10 cellular contexts compared by ENCODE assay signal in genomic region chr15:72197045-72197459, GRCh38. TPM values are rescaled to one million over a fixed set of nuclear protein-coding genes. Genes with fewer than 3 reads are reported as not detected.
DNase-seq lines count a peak whose midpoint lies in the region; ATAC-seq, FAIRE-seq and TF ChIP-seq lines count a peak whose summit lies in the region.
"Had no signal": no experiment of that assay in that cellular context is flagged by ENCODE, and none has a peak within 500 bp of the region (broad histone marks: within the 10 kb centered on the region; RNA-seq: fewer than 3 reads in every experiment).

No MANE protein-coding gene starts in this region.

- FAIRE-seq in HTR-8/SVneo (lab: Jason Lieb, UNC) = peak; percentile 49
- FAIRE-seq: GM19239 had no signal

- DNase-seq in HTR-8/SVneo (ENCODE audit: insufficient read length, low spot score) = no peak
- no peak for DNase-seq in breast epithelium (ENCODE audit: low spot score in 2 of 2)
- DNase-seq in left lung = peak in 1 of 2 donors; percentile 81
- no peak for DNase-seq in activated CD4-positive, CD25-positive, alpha-beta regulatory T cell (lab: John Stamatoyannopoulos, UW)
- DNase-seq in AML-193 (lab: John Stamatoyannopoulos, UW) = no peak
- DNase-seq: foreskin melanocyte had no signal

- H3K9me3 Mint-ChIP-seq in stimulated activated naive CD8-positive, alpha-beta T cell treated with anti-CD3 and anti-CD28 coated beads, Interleukin-15, Interleukin-2, amounts not matched to agents 100 ng/mL and 50 ng/mL, for 24 hours = no peaks in the 10 kb centered on the region

- H3K4me1 Mint-ChIP-seq in stimulated activated naive CD8-positive, alpha-beta T cell treated with anti-CD3 and anti-CD28 coated beads, Interleukin-15, Interleukin-2, amounts not matched to agents 100 ng/mL and 50 ng/mL, for 24 hours (ENCODE audit: low read depth) = peaks cover 12% of the 10 kb centered on the region

- no peaks in the 10 kb centered on the region for H3K27me3 ChIP-seq in breast epithelium
- H3K27me3 ChIP-seq in left lung = peaks cover 0 to 27% of the 10 kb centered on the region in 2 donors

- intact Hi-C loops in breast epithelium (cut with DNase I; ENCODE audit: low total_unique reads) (no loop called here), left lung (cut with DNase I) (no loop called here)

- ATAC-seq in left lung (peak; percentile 6), HG02885 (IDR thresholded peaks at IDR 0.05; ENCODE audit: poor library complexity, unreplicated experiment) (no peak), GM19351 (IDR thresholded peaks at IDR 0.05; ENCODE audit: unreplicated experiment) (no peak)

- TF ChIP-seq CTCF in breast epithelium (IDR thresholded peaks at IDR 0.05) (no peak), left lung (IDR thresholded peaks at IDR 0.05) (no peak)

- H3K4me3 Mint-ChIP-seq in stimulated activated naive CD8-positive, alpha-beta T cell treated with anti-CD3 and anti-CD28 coated beads, Interleukin-15, Interleukin-2, amounts not matched to agents 100 ng/mL and 50 ng/mL, for 24 hours = peak overlapping the region; percentile 65

- H3K4me1 ChIP-seq in breast epithelium = no peaks in the 10 kb centered on the region
- H3K4me1 ChIP-seq in left lung = peaks cover 12 to 56% of the 10 kb centered on the region in 2 donors

- H3K27ac ChIP-seq in breast epithelium (peak overlapping the region; percentile 84 to 90), left lung (peak overlapping the region; percentile 69 to 71)

- H3K36me3 ChIP-seq in breast epithelium (peaks cover 9% of the 10 kb centered on the region), left lung (peaks cover 0 to 43% of the 10 kb centered on the region in 2 donors)

- H3K36me3 Mint-ChIP-seq in stimulated activated naive CD8-positive, alpha-beta T cell treated with anti-CD3 and anti-CD28 coated beads, Interleukin-15, Interleukin-2, amounts not matched to agents 100 ng/mL and 50 ng/mL, for 24 hours (ENCODE audit: low read depth) = peaks cover 43% of the 10 kb centered on the region

- no peak overlapping the region for H3K27ac Mint-ChIP-seq in stimulated activated naive CD8-positive, alpha-beta T cell treated with anti-CD3 and anti-CD28 coated beads, Interleukin-15, Interleukin-2, amounts not matched to agents 100 ng/mL and 50 ng/mL, for 24 hours

- H3K27me3 Mint-ChIP-seq in stimulated activated naive CD8-positive, alpha-beta T cell treated with anti-CD3 and anti-CD28 coated beads, Interleukin-15, Interleukin-2, amounts not matched to agents 100 ng/mL and 50 ng/mL, for 24 hours = peaks cover 9% of the 10 kb centered on the region

- H3K9me3 ChIP-seq in breast epithelium = no peaks in the 10 kb centered on the region
- no peaks in the 10 kb centered on the region for H3K9me3 ChIP-seq in left lung

- no peak for TF ChIP-seq POLR2A in breast epithelium (IDR thresholded peaks at IDR 0.05)

- H3K4me3 ChIP-seq in breast epithelium (peak overlapping the region; percentile 44 to 72 (median 62)), left lung (peak overlapping the region; percentile 45 to 50)

RNA-seq across cellular contexts. Expression of gene GRAMD2A, which starts 0.5 kb away (rescaled TPM):
- total RNA-seq in breast epithelium = 10 to 100 TPM in 2 of 3 donors, under 1 TPM in 1; 0.16 to 52.5 (median 18.7) TPM
- 10 to 100 TPM; 20.7 to 36.1 TPM for total RNA-seq in left lung

RNA-seq across cellular contexts. Expression of gene PKM, which starts 33.9 kb away (rescaled TPM):
- total RNA-seq in breast epithelium = 100 to 1,000 TPM; 212 to 476 (median 367) TPM
- total RNA-seq in left lung = 100 to 1,000 TPM; 596 to 991 TPM
